In the genomic region with DNA sequence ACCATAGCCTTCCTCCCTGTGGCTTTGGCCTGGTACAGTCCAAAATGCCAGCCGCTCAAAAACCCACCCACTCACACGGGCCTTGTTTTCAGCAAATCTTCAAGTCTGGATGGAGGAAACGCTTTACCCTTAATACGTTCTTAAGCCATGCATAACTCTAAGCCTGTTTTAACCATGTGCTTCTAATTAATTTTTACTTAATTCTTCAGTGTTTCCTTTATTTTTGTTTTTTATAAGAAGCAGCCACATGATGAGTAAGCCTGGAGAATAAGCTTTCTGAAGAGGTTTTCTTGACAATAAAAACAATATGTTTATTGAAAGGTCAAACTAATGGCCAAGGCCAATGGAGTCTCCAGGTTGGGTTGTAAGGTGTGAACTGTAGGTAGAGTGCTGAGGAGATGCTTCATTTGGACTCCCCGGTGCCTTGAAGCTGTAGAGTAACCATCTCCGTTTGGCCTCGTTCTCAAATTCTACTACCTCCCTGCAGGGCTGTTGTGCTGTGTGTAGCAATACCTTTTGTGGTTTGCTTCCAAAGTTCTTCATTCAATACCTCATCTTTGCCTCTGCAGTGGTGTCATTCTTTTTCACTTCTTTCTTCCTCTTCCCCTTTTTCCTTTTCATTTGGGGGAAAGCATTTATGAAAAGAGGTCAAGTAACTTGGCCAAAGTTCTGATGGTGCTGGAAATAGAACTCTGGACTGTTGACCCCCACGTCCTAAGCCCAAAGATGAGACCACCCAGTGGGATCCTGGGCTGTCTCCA, we compare ENCODE assay signal across 1 cellular context.
TF ChIP-seq lines count a peak whose summit lies in the region.

No MANE protein-coding gene starts in this region.

TF ChIP-seq in GM12878, 131 proteins besides CTCF, POLR2A, EP300 and RAD21 (continued from another document):
- TF ChIP-seq IRF5 (IDR thresholded peaks at IDR 0.05; ENCODE audit: borderline replicate concordance) (no peak), RUNX3 (IDR thresholded peaks at IDR 0.05; ENCODE audit: low read length) (peak; percentile 85), SMAD5 (IDR thresholded peaks at IDR 0.05; ENCODE audit: low read depth) (no peak), MTA2 (IDR thresholded peaks at IDR 0.05; ENCODE audit: low read depth) (no peak), ZBED1 (IDR thresholded peaks at IDR 0.05; ENCODE audit: borderline replicate concordance) (no peak), EED (IDR thresholded peaks at IDR 0.05; ENCODE audit: low read depth) (peak; percentile 83), IKZF1 (conservative IDR thresholded peaks at IDR 0.05) (peak; percentile 73), NFIC (IDR thresholded peaks at IDR 0.05; ENCODE audit: low read depth, low read length) (peak; percentile 69; the same call in 1 of the 2 replicates), JUNB (IDR thresholded peaks at IDR 0.05) (0 out of 2 replicates have a peak, but pooled peaks have one; percentile 15), ATF7 (IDR thresholded peaks at IDR 0.05; ENCODE audit: low read depth) (peak; percentile 40; the same call in 1 of the 2 replicates), SPI1 (IDR thresholded peaks at IDR 0.05; ENCODE audit: borderline replicate concordance, insufficient read depth, low read depth, low read length) (peak; percentile 76)
- TF ChIP-seq, protein P1, sequence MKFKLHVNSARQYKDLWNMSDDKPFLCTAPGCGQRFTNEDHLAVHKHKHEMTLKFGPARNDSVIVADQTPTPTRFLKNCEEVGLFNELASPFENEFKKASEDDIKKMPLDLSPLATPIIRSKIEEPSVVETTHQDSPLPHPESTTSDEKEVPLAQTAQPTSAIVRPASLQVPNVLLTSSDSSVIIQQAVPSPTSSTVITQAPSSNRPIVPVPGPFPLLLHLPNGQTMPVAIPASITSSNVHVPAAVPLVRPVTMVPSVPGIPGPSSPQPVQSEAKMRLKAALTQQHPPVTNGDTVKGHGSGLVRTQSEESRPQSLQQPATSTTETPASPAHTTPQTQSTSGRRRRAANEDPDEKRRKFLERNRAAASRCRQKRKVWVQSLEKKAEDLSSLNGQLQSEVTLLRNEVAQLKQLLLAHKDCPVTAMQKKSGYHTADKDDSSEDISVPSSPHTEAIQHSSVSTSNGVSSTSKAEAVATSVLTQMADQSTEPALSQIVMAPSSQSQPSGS (IDR thresholded peaks at IDR 0.05; ENCODE audit: low read length): peak; percentile 58; the same call in 1 of the 2 replicates
TF ChIP-seq in GM12878: peak in this region for 9.
